Comparison of ENCODE assay signal across 27 cellular contexts in genomic region chr20:822651-823325, GRCh38. TPM values are rescaled to one million over a fixed set of nuclear protein-coding genes. Genes with fewer than 3 reads are reported as not detected.
DNase-seq lines count a peak whose midpoint lies in the region; ATAC-seq and TF ChIP-seq lines count a peak whose summit lies in the region.
"Had no signal": no experiment of that assay in that cellular context is flagged by ENCODE, and none has a peak within 500 bp of the region (broad histone marks: within the 10 kb centered on the region; RNA-seq: fewer than 3 reads in every experiment).

No MANE protein-coding gene starts in this region.

- H3K4me2 ChIP-seq in hepatocyte, result no peak overlapping the region

- peaks cover 1% of the 10 kb centered on the region for H3K27me3 Mint-ChIP-seq in activated CD4-positive, alpha-beta T cell treated with anti-CD3 and anti-CD28 coated beads, Interleukin-2, amount 10 ng/mL, durations not matched to agents 24 days and 14 days
- H3K27me3 Mint-ChIP-seq in T-helper 17 cell, result no peaks in the 10 kb centered on the region
- H3K27me3 Mint-ChIP-seq: activated T-helper 17 cell treated with anti-CD3 and anti-CD28 coated beads, Interleukin-2, amount 50 U/mL, for 72 hours had no signal

- no peak overlapping the region for H3K27ac Mint-ChIP-seq in activated CD4-positive, alpha-beta T cell treated with anti-CD3 and anti-CD28 coated beads, Interleukin-2, amount 10 ng/mL, durations not matched to agents 24 days and 14 days
- H3K27ac Mint-ChIP-seq in T-helper 17 cell, result peak overlapping the region; percentile 62
- H3K27ac Mint-ChIP-seq: CD8-positive, alpha-beta T cell; dendritic cell treated with granulocyte-macrophage colony-stimulating factor and Interleukin-4, amounts not matched to agents 40 ng/mL and 50 ng/mL, for 4 days; T-helper 1 cell treated with Interleukin-12 subunit alpha and Interleukin-12 subunit beta and Interleukin-4 antibody, amounts not matched to agents 30 μg/mL and 1 μg/mL, for 36 hours had no signal

- H4K20me1 ChIP-seq in hepatocyte (ENCODE audit: insufficient read depth, poor library complexity, severe bottlenecking), result no peaks in the 10 kb centered on the region

- intact Hi-C loops in activated CD4-positive, alpha-beta T cell treated with anti-CD3 and anti-CD28 coated beads, Interleukin-2, amount 10 ng/mL, durations not matched to agents 24 days and 14 days (cut with micrococcal nuclease), result loop anchor here (5.0 kb wide), 1 partner anchor 35 kb away; no protein-coding TSS in a partner anchor
- intact Hi-C loops in left colon (cut with DNase I, micrococcal nuclease), result no loop called here
- intact Hi-C loops in testis (cut with DNase I; ENCODE audit: low total_unique reads), result no loop called here

- no peaks in the 10 kb centered on the region for H3K9me2 ChIP-seq in hepatocyte (replicated peaks; ENCODE audit: insufficient read depth)

- TF ChIP-seq CTCF in testis (IDR thresholded peaks at IDR 0.05) (no peak), hepatocyte (IDR thresholded peaks at IDR 0.05; ENCODE audit: poor library complexity) (no peak)

- H3K36me3 ChIP-seq in testis (ENCODE audit: low read depth, missing control alignments) (no peaks in the 10 kb centered on the region), hepatocyte (replicated peaks; ENCODE audit: insufficient read depth, low read depth) (no peaks in the 10 kb centered on the region)
- H3K36me3 ChIP-seq: ascending aorta, esophagus squamous epithelium, thoracic aorta had no signal

- H3K9me3 ChIP-seq in T-helper 17 cell (ENCODE audit: control insufficient read depth, low read length, poor library complexity, severe bottlenecking) (no peaks in the 10 kb centered on the region), testis (no peaks in the 10 kb centered on the region), hepatocyte (ENCODE audit: low read depth) (no peaks in the 10 kb centered on the region)
- H3K9me3 ChIP-seq: ascending aorta, esophagus squamous epithelium, thoracic aorta had no signal

- H3K4me3 ChIP-seq in testis (no peak overlapping the region), hepatocyte (no peak overlapping the region)
- H3K4me3 ChIP-seq: ascending aorta, esophagus squamous epithelium, SK-N-MC, thoracic aorta had no signal

- H3K9me3 Mint-ChIP-seq in activated CD4-positive, alpha-beta T cell treated with anti-CD3 and anti-CD28 coated beads, Interleukin-2, amount 10 ng/mL, durations not matched to agents 24 days and 14 days, result no peaks in the 10 kb centered on the region
- H3K9me3 Mint-ChIP-seq: activated naive CD8-positive, alpha-beta T cell treated with anti-CD3 and anti-CD28 coated beads, Interleukin-2, amount 10 ng/mL, durations not matched to agents 7 days and 5 days; activated T-helper 17 cell treated with anti-CD3 and anti-CD28 coated beads, Interleukin-2, amount 50 U/mL, for 72 hours; CD8-positive, alpha-beta T cell; dendritic cell treated with granulocyte-macrophage colony-stimulating factor and Interleukin-4, amounts not matched to agents 40 ng/mL and 50 ng/mL, for 4 days; naive B cell; T-helper 1 cell treated with Interleukin-12 subunit alpha and Interleukin-12 subunit beta and Interleukin-4 antibody, amounts not matched to agents 30 μg/mL and 1 μg/mL, for 36 hours had no signal

- TF ChIP-seq POLR2A in testis (IDR thresholded peaks at IDR 0.05), result no peak

- ATAC-seq in T-helper 17 cell (no peak), left colon (peak; percentile 27), HG03095 (IDR thresholded peaks at IDR 0.05; ENCODE audit: unreplicated experiment) (no peak)
- ATAC-seq: activated T-helper 17 cell treated with anti-CD3 and anti-CD28 coated beads, Interleukin-2, amount 50 U/mL, for 72 hours; CD8-positive, alpha-beta T cell; left lobe of liver; stimulated activated naive CD8-positive, alpha-beta T cell treated with anti-CD3 and anti-CD28 coated beads, Interleukin-15, Interleukin-2, amounts not matched to agents 100 U/mL and 50 U/mL, for 24 hours had no signal

- H3K4me1 Mint-ChIP-seq in activated CD4-positive, alpha-beta T cell treated with anti-CD3 and anti-CD28 coated beads, Interleukin-2, amount 10 ng/mL, durations not matched to agents 24 days and 14 days, result peaks cover 9% of the 10 kb centered on the region
- peaks cover 10% of the 10 kb centered on the region for H3K4me1 Mint-ChIP-seq in T-helper 17 cell

- peak; percentile 54 for DNase-seq in activated CD4-positive, alpha-beta T cell treated with anti-CD3 and anti-CD28 coated beads, Interleukin-2, amount 10 ng/mL, durations not matched to agents 24 days and 14 days
- DNase-seq in activated CD4-positive, alpha-beta T cell treated with anti-CD3 and anti-CD28 coated beads for 1 hour, result no peak
- DNase-seq in T-helper 17 cell, result no peak
- no peak for DNase-seq in left colon
- DNase-seq in testis, result no peak
- DNase-seq in kidney glomerular epithelial cell (lab: John Stamatoyannopoulos, UW), result no peak
- DNase-seq in hepatocyte (ENCODE audit: low spot score), result no peak
- DNase-seq: activated CD4-positive, alpha-beta T cell treated with anti-CD3 and anti-CD28 coated beads for 48 hours; activated naive CD8-positive, alpha-beta T cell treated with anti-CD3 and anti-CD28 coated beads, Interleukin-2, amount 10 ng/mL, durations not matched to agents 7 days and 5 days; CD8-positive, alpha-beta T cell; DMS 273 treated with DMSO at 0.1 percent for 48 hours; esophagus squamous epithelium; foreskin melanocyte; naive B cell; NCI-H1417 treated with DMSO at 0.1 percent for 48 hours; NCI-H345; stimulated activated naive CD8-positive, alpha-beta T cell treated with anti-CD3 and anti-CD28 coated beads, Interleukin-15, Interleukin-2, amounts not matched to agents 100 U/mL and 50 U/mL, for 24 hours had no signal

- WGBS in testis, 2 donors, result 89 to 91% methylated on average over 5 to 7 of the region's 7 CpGs
- whole genome bisulfite sequencing in hepatocyte (ENCODE audit: low lambda C conversion rate, missing lambda C conversion rate), result 92% methylated on average over 7 of the region's 7 CpGs

- H3K4me1 ChIP-seq in testis, result peaks cover 22% of the 10 kb centered on the region
- no peaks in the 10 kb centered on the region for H3K4me1 ChIP-seq in hepatocyte (ENCODE audit: insufficient read depth)
- H3K4me1 ChIP-seq: ascending aorta, esophagus squamous epithelium had no signal

- no peaks in the 10 kb centered on the region for H3K79me2 ChIP-seq in hepatocyte

- H3K36me3 Mint-ChIP-seq in activated CD4-positive, alpha-beta T cell treated with anti-CD3 and anti-CD28 coated beads, Interleukin-2, amount 10 ng/mL, durations not matched to agents 24 days and 14 days (ENCODE audit: low read depth), result no peaks in the 10 kb centered on the region
- H3K36me3 Mint-ChIP-seq in T-helper 17 cell (ENCODE audit: low read depth), result no peaks in the 10 kb centered on the region
- H3K36me3 Mint-ChIP-seq: CD8-positive, alpha-beta T cell; naive B cell had no signal

- H3K27me3 ChIP-seq in testis, result no peaks in the 10 kb centered on the region
- H3K27me3 ChIP-seq in hepatocyte, result no peaks in the 10 kb centered on the region
- H3K27me3 ChIP-seq: ascending aorta, esophagus squamous epithelium had no signal

- no peak overlapping the region for H2AFZ ChIP-seq in hepatocyte

- no peak overlapping the region for H3K4me3 Mint-ChIP-seq in activated CD4-positive, alpha-beta T cell treated with anti-CD3 and anti-CD28 coated beads, Interleukin-2, amount 10 ng/mL, durations not matched to agents 24 days and 14 days
- H3K4me3 Mint-ChIP-seq in T-helper 17 cell, result no peak overlapping the region
- H3K4me3 Mint-ChIP-seq: activated naive CD8-positive, alpha-beta T cell treated with anti-CD3 and anti-CD28 coated beads, Interleukin-2, amount 10 ng/mL, durations not matched to agents 7 days and 5 days; activated T-helper 17 cell treated with anti-CD3 and anti-CD28 coated beads, Interleukin-2, amount 50 U/mL, for 72 hours; CD8-positive, alpha-beta T cell; dendritic cell treated with granulocyte-macrophage colony-stimulating factor and Interleukin-4, amounts not matched to agents 40 ng/mL and 50 ng/mL, for 4 days; T-helper 1 cell treated with Interleukin-12 subunit alpha and Interleukin-12 subunit beta and Interleukin-4 antibody, amounts not matched to agents 30 μg/mL and 1 μg/mL, for 36 hours had no signal

- H3K27ac ChIP-seq in testis, result peak overlapping the region; percentile 47 to 60
- no peak overlapping the region for H3K27ac ChIP-seq in hepatocyte
- H3K27ac ChIP-seq: ascending aorta, esophagus squamous epithelium, SK-N-MC, thoracic aorta had no signal

RNA-seq across cellular contexts. Expression of gene FAM110A, which starts 10.7 kb away (rescaled TPM):
- total RNA-seq in activated CD4-positive, alpha-beta T cell treated with anti-CD3 and anti-CD28 coated beads, Interleukin-2, amount 10 ng/mL, durations not matched to agents 24 days and 14 days, result 13.3 and 15.4 TPM in 2 replicates
- total RNA-seq in T-helper 17 cell (10 to 100 TPM; 14.1 to 35.1 TPM), left colon (10 to 100 TPM in 1 of 2 donors, 1 to 10 TPM in 1; 7.4 to 11.5 TPM), testis (1 to 10 TPM; 5.1 to 7.7 TPM), hepatocyte (4.4 and 4.6 TPM in 2 replicates)
- polyA plus RNA-seq in testis (ENCODE audit: insufficient read depth, low read depth, low replicate concordance) (5.5 TPM), hepatocyte (6.1 and 8.9 TPM in 2 replicates)

RNA-seq across cellular contexts. Expression of gene SLC52A3, which starts 54.5 kb away (rescaled TPM):
- not detected in 2 replicates for total RNA-seq in activated CD4-positive, alpha-beta T cell treated with anti-CD3 and anti-CD28 coated beads, Interleukin-2, amount 10 ng/mL, durations not matched to agents 24 days and 14 days
- total RNA-seq in T-helper 17 cell (not detected), left colon (10 to 100 TPM; 22.1 to 22.8 TPM), testis (100 to 1,000 TPM; 187 to 247 TPM), hepatocyte (0.33 and 0.80 TPM in 2 replicates)
- polyA plus RNA-seq in testis (ENCODE audit: insufficient read depth, low read depth, low replicate concordance) (130 TPM), hepatocyte (0.35 and 1.0 TPM in 2 replicates)
- total RNA-seq: activated naive CD8-positive, alpha-beta T cell treated with anti-CD3 and anti-CD28 coated beads, Interleukin-2, amount 10 ng/mL, durations not matched to agents 7 days and 5 days; activated T-helper 17 cell treated with anti-CD3 and anti-CD28 coated beads, Interleukin-2, amount 50 U/mL, for 72 hours; CD8-positive, alpha-beta T cell; osteoblast; skeletal muscle tissue had no signal

Comparison
In these comparisons a context has a peak if more than half of its experiments do, and no peak if none do; other contexts are left out.
1. RNA of gene SLC52A3, which starts 54.5 kb away (total RNA-seq): 187 to 247 TPM in testis and 22.1 to 22.8 TPM in left colon; 0.33 to 0.80 TPM in hepatocyte, not detected in activated CD4-positive, alpha-beta T cell treated with anti-CD3 and anti-CD28 coated beads, Interleukin-2, amount 10 ng/mL, durations not matched to agents 24 days and 14 days and not detected in T-helper 17 cell; every median in the first group is over 10 times any median in the second.